In genomic region chr3:38067508-38068233, GRCh38 we compare ENCODE assay signal across 30 cellular contexts. TPM values are rescaled to one million over a fixed set of nuclear protein-coding genes. Genes with fewer than 3 reads are reported as not detected.
A peak's percentile ranks its signal among the peaks of the same experiment; 100 is the strongest.
DNase-seq lines count a peak whose midpoint lies in the region; ATAC-seq and TF ChIP-seq lines count a peak whose summit lies in the region.
"Had no signal": no experiment of that assay in that cellular context is flagged by ENCODE, and none has a peak within 500 bp of the region (broad histone marks: within the 10 kb centered on the region; RNA-seq: fewer than 3 reads in every experiment).

No MANE protein-coding gene starts in this region.

- DNase-seq in SIG-M5 treated with dmso at 0.1 percent for 504 hours (lab: John Stamatoyannopoulos, UW; ENCODE audit: unreplicated experiment): peak; percentile 61
- no peak for DNase-seq in SIG-M5 (lab: John Stamatoyannopoulos, UW)
- DNase-seq in RWPE2 (ENCODE audit: low spot score): no peak
- peak; percentile 14 for DNase-seq in renal cortical epithelial cell (ENCODE audit: low read depth)
- DNase-seq in ascending aorta (ENCODE audit: low spot score in 2 of 2): no peak
- DNase-seq: activated CD8-positive, alpha-beta T cell treated with anti-CD3 and anti-CD28 coated beads for 36 hours; activated naive CD4-positive, alpha-beta T cell treated with anti-CD3 and anti-CD28 coated beads, Interleukin-2, amount 50 U/mL, for 16 hours; anterior cingulate cortex; CD4-positive, alpha-beta T cell; cortex of kidney; effector memory CD8-positive, alpha-beta T cell; gastrocnemius medialis; Karpas-422; left cardiac atrium; mesendoderm; NCI-H1048; NCI-H187; RPMI8226; stimulated activated naive CD4-positive, alpha-beta T cell; T-helper 17 cell had no signal

- H3K27ac ChIP-seq in RWPE2 (ENCODE audit: poor library complexity, severe bottlenecking) (no peak overlapping the region), ascending aorta (no peak overlapping the region)
- H3K27ac ChIP-seq: esophagus muscularis mucosa, gastrocnemius medialis, SK-N-MC had no signal

- intact Hi-C loops in ascending aorta (cut with DNase I): no loop called here

- H3K4me1 ChIP-seq in RWPE2 (ENCODE audit: insufficient read depth, poor library complexity, severe bottlenecking): no peaks in the 10 kb centered on the region
- peaks cover 0 to 2% of the 10 kb centered on the region in 2 donors for H3K4me1 ChIP-seq in ascending aorta
- H3K4me1 ChIP-seq: esophagus muscularis mucosa, gastrocnemius medialis, HAP-1 had no signal

- H3K9me3 ChIP-seq in RWPE2 (ENCODE audit: severe bottlenecking) (no peaks in the 10 kb centered on the region), ascending aorta (no peaks in the 10 kb centered on the region)
- H3K9me3 ChIP-seq: esophagus muscularis mucosa, gastrocnemius medialis, HAP-1, thoracic aorta had no signal

- ATAC-seq in RWPE2 (ENCODE audit: low read depth) (0 out of 3 replicates have a peak, but pooled peaks have one; percentile 40), esophagus mucosa (peak; percentile 75), HG03159 (IDR thresholded peaks at IDR 0.05; ENCODE audit: unreplicated experiment) (no peak), GM21786 (IDR thresholded peaks at IDR 0.05; ENCODE audit: unreplicated experiment) (no peak)
- ATAC-seq: activated CD8-positive, alpha-beta T cell treated with anti-CD3 and anti-CD28 coated beads for 36 hours; activated T-helper 17 cell treated with anti-CD3 and anti-CD28 coated beads, Interleukin-2, amount 50 U/mL, for 72 hours; effector memory CD8-positive, alpha-beta T cell; gastrocnemius medialis; left cardiac atrium; T-helper 17 cell had no signal

- H3K36me3 ChIP-seq in RWPE2 (ENCODE audit: low read depth): no peaks in the 10 kb centered on the region
- H3K36me3 ChIP-seq in ascending aorta: no peaks in the 10 kb centered on the region
- H3K36me3 ChIP-seq: esophagus muscularis mucosa, gastrocnemius medialis, HAP-1, thoracic aorta had no signal

- H3K4me3 ChIP-seq in RWPE2 (ENCODE audit: severe bottlenecking) (no peak overlapping the region), ascending aorta (no peak overlapping the region)
- H3K4me3 ChIP-seq: esophagus muscularis mucosa, gastrocnemius medialis, HAP-1, SK-N-MC, thoracic aorta had no signal

- TF ChIP-seq CTCF in RWPE2 (IDR thresholded peaks at IDR 0.05; ENCODE audit: poor library complexity, severe bottlenecking): no peak
- TF ChIP-seq CTCF in ascending aorta (IDR thresholded peaks at IDR 0.05): no peak

- H3K27me3 ChIP-seq in RWPE2 (ENCODE audit: insufficient read depth, poor library complexity, severe bottlenecking) (no peaks in the 10 kb centered on the region), ascending aorta (no peaks in the 10 kb centered on the region)
- H3K27me3 ChIP-seq: esophagus muscularis mucosa, gastrocnemius medialis had no signal

RNA-seq across cellular contexts. Expression of gene DLEC1, which starts 28.7 kb away (rescaled TPM):
- total RNA-seq in esophagus mucosa (0.08 TPM), renal cortical epithelial cell (0.20 TPM in 1 of 2 replicates, not detected in the other), ascending aorta (0.11 TPM)
- total RNA-seq: A172, gastrocnemius medialis, myocyte had no signal

RNA-seq across cellular contexts. Expression of gene PLCD1, which starts 38.2 kb away (rescaled TPM):
- total RNA-seq in esophagus mucosa: 72.5 TPM
- 20.5 and 28.1 TPM in 2 replicates for total RNA-seq in renal cortical epithelial cell
- total RNA-seq in ascending aorta: 167 TPM

Comparison
In these comparisons a context has a peak if more than half of its experiments do, and no peak if none do; other contexts are left out.
1. DNase-seq: peak in SIG-M5 treated with dmso at 0.1 percent for 504 hours (single experiment) and renal cortical epithelial cell (single experiment); none in SIG-M5 (single experiment), RWPE2 (single experiment) and ascending aorta (0 of 2).
2. ATAC-seq: peak in RWPE2 (single experiment) and esophagus mucosa (single experiment); none in HG03159 (single experiment) and GM21786 (single experiment).